7 cellular contexts compared by ENCODE assay signal in the genomic region with DNA sequence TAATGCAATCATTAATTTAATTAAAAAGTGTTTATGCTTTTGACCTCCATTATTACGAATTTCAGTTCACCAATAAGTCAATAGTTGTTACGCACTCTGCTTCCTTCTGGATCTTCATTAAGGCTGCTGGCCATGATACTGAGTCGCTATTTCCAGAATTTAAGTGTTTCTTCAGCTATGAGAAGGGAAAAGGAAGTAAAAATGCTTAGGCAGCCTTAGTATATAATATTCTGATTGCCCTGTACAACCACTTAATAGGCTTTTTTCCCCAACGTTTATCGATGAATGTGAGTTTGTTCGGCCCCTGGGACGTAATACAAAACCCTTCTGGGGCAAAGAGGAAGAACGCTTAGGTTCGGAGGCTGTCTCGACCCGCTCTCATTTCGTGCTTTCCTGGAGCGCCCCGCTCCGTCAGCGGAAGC. TPM values are rescaled to one million over a fixed set of nuclear protein-coding genes. Genes with fewer than 3 reads are reported as not detected.
DNase-seq lines count a peak whose midpoint lies in the region; FAIRE-seq and TF ChIP-seq lines count a peak whose summit lies in the region.
"Had no signal": no experiment of that assay in that cellular context is flagged by ENCODE, and none has a peak within 500 bp of the region (broad histone marks: within the 10 kb centered on the region; RNA-seq: fewer than 3 reads in every experiment).

No MANE protein-coding gene starts in this region.

- BruUV-seq in Caco-2 (replicated peaks; lab: Mats Ljungman, UMichigan) = TSS peak; percentile 51

- H3K9me3 ChIP-seq in Caco-2 = no peaks in the 10 kb centered on the region
- H3K9me3 ChIP-seq in Loucy (ENCODE audit: insufficient read depth, low read depth, low read length) = no peaks in the 10 kb centered on the region
- no peaks in the 10 kb centered on the region for H3K9me3 ChIP-seq in H1 (ENCODE audit: insufficient read depth in 2 of 2, low read depth in 1 of 2, low read length in 1 of 2)

- H2BK20ac ChIP-seq in H1 (ENCODE audit: low read length) = no peak overlapping the region

- H3K14ac ChIP-seq in H1 (ENCODE audit: insufficient read length) = no peak overlapping the region

- intact Hi-C loops in Caco-2 (cut with micrococcal nuclease; ENCODE audit: unreplicated experiment) = loop anchor here (1.0 to 5.0 kb wide), 3 partner anchors 111 to 484 kb away; partner anchors contain the start of gene LRFN2

- H4K8ac ChIP-seq in H1 (ENCODE audit: extremely low read depth, insufficient read depth, low read length) = peak overlapping the region; percentile 97

- peaks cover 30% of the 10 kb centered on the region for H4K20me1 ChIP-seq in Loucy (ENCODE audit: insufficient read depth, low read length, poor library complexity, severe bottlenecking)
- peaks cover 0 to 7% of the 10 kb centered on the region in 2 experiments for H4K20me1 ChIP-seq in H1 (replicated peaks in 1 of 2; ENCODE audit: control insufficient read depth in 1 of 2, insufficient read depth in 2 of 2, low read length in 2 of 2)

- no peak overlapping the region for H2AK5ac ChIP-seq in H1 (ENCODE audit: low read depth, low read length)

- H3K56ac ChIP-seq in H1 (replicated peaks; ENCODE audit: insufficient read length, low read depth, low read length) = peak overlapping the region; percentile 18

- no peak overlapping the region for H3K23ac ChIP-seq in H1 (ENCODE audit: insufficient read length)

- H2BK120ac ChIP-seq in H1 (replicated peaks; ENCODE audit: low read depth, low read length) = no peak overlapping the region

- no peak for FAIRE-seq in H1 (lab: Jason Lieb, UNC)

- POLR2A ChIA-PET in Caco-2 (lab: Charles Lee) (interaction anchor here (0.6 kb wide), 1 partner anchor 132 kb away, joined by 3 read pairs; no protein-coding TSS in a partner anchor), H1 (lab: Charles Lee; ENCODE audit: partially characterized antibody) (interaction anchor here (1.1 to 2.6 kb wide), 4 partner anchors 9 to 44 kb away, joined by 4 to 9 read pairs (median 5); no protein-coding TSS in a partner anchor)

- H3K9ac ChIP-seq in Loucy (ENCODE audit: low read depth, low read length, poor library complexity, severe bottlenecking) = peak overlapping the region; percentile 96
- H3K9ac ChIP-seq in H1 (replicated peaks in 1 of 4; ENCODE audit: extremely low read depth in 1 of 4, low read depth in 3 of 4, low read length in 3 of 4) = peak overlapping the region; percentile 85 to 94 (median 89); a peak in 6 of 7 replicates

- H3K27me3 ChIP-seq in Caco-2 (replicated peaks; ENCODE audit: control insufficient read depth, insufficient read depth, low read length) (no peaks in the 10 kb centered on the region), Loucy (ENCODE audit: insufficient read depth, low read length, poor library complexity, severe bottlenecking) (peaks cover 5% of the 10 kb centered on the region), H1 (replicated peaks in 1 of 4; ENCODE audit: control insufficient read depth in 3 of 4, extremely low read depth in 1 of 4, insufficient read depth in 3 of 4, low read length in 3 of 4) (no peaks in the 10 kb centered on the region)

- CTCF ChIA-PET in Caco-2 (lab: Charles Lee) (no interaction called here), H1 (lab: Charles Lee; ENCODE audit: partially characterized antibody) (interaction anchor here (0.7 to 1.0 kb wide), 4 partner anchors 32 to 338 kb away, joined by 3 read pairs; partner anchors contain the start of gene UNC5CL)

- H2BK12ac ChIP-seq in H1 (ENCODE audit: low read depth, low read length) = no peak overlapping the region

- peaks cover 39% of the 10 kb centered on the region for H3K36me3 Mint-ChIP-seq in Caco-2 (ENCODE audit: insufficient read depth, unreplicated experiment)

- no peak overlapping the region for H4K91ac ChIP-seq in H1 (replicated peaks; ENCODE audit: insufficient read length, low read length)

- H3K27ac ChIP-seq in H1 (ENCODE audit: low read depth, low read length) = peak overlapping the region; percentile 96
- peak overlapping the region; percentile 84 to 100 (median 98) for H3K27ac ChIP-seq in skin epidermis

- peaks cover 25% of the 10 kb centered on the region for H3K4me1 ChIP-seq in Caco-2
- peaks cover 65% of the 10 kb centered on the region for H3K4me1 ChIP-seq in Loucy (ENCODE audit: insufficient read depth, low read length, poor library complexity, severe bottlenecking)
- peaks cover 2 to 5% (median 4%) of the 10 kb centered on the region in 4 experiments; a peak in 3 of 7 replicates for H3K4me1 ChIP-seq in H1 (replicated peaks in 1 of 4; ENCODE audit: control insufficient read depth in 3 of 4, insufficient read depth in 4 of 4, low read length in 3 of 4)

- no peaks in the 10 kb centered on the region for H3K79me1 ChIP-seq in H1 (ENCODE audit: low read depth, low read length)

- TF ChIP-seq POLR2A in H1 (IDR thresholded peaks at IDR 0.05; ENCODE audit: control extremely low read depth in 1 of 2, low read depth in 2 of 2, low read length in 2 of 2) = no peak

- H2AFZ ChIP-seq in Loucy (ENCODE audit: low read length) (peak overlapping the region; percentile 54; the same call in 1 of the 2 replicates), H1 (ENCODE audit: low read length) (peak overlapping the region; percentile 65; the same call in 1 of the 2 replicates)

- no peaks in the 10 kb centered on the region for H3K27me3 Mint-ChIP-seq in Caco-2 (ENCODE audit: insufficient read depth, unreplicated experiment)

- H3F3A ChIP-seq in Loucy (ENCODE audit: low read depth) = peaks cover 13% of the 10 kb centered on the region

- H3K4me3 Mint-ChIP-seq in Caco-2 (ENCODE audit: unreplicated experiment) = peak overlapping the region; percentile 92

- H3K9me2 ChIP-seq in Loucy (replicated peaks; ENCODE audit: low read depth, low read length) = no peaks in the 10 kb centered on the region

- H3K4me1 Mint-ChIP-seq in Caco-2 (ENCODE audit: low read depth, unreplicated experiment) = peaks cover 39% of the 10 kb centered on the region

- no peak overlapping the region for H3K4ac ChIP-seq in H1 (replicated peaks; ENCODE audit: insufficient read length, low read depth, low read length)

- no peak for DNase-seq in Caco-2
- DNase-seq in H1 (ENCODE audit: low read depth in 1 of 2, low spot score in 2 of 2) = peak in 1 of 2 experiments; percentile 34
- no peak for DNase-seq in NCI-H2196 (lab: John Stamatoyannopoulos, UW; ENCODE audit: unreplicated experiment)
- no peak for DNase-seq in putamen (ENCODE audit: low spot score)

- no peak overlapping the region for H2BK15ac ChIP-seq in H1 (ENCODE audit: low read length)

- no peak for TF ChIP-seq RAD21 in H1 (IDR thresholded peaks at IDR 0.05 in 1 of 2, conservative IDR thresholded peaks at IDR 0.05 in 1 of 2; ENCODE audit: low read depth in 2 of 2, low read length in 2 of 2)

- H2BK5ac ChIP-seq in H1 (ENCODE audit: low read depth, low read length) = peak overlapping the region; percentile 95; the same call in 1 of the 2 replicates

- H3K27ac Mint-ChIP-seq in Caco-2 (ENCODE audit: unreplicated experiment) = peak overlapping the region; percentile 78

- no peaks in the 10 kb centered on the region for H3K9me3 Mint-ChIP-seq in Caco-2 (ENCODE audit: unreplicated experiment)

- H3K4me3 ChIP-seq in Caco-2 (ENCODE audit: low read depth, low read length) (peak overlapping the region; percentile 59), Loucy (ENCODE audit: low read length, poor library complexity, severe bottlenecking) (peak overlapping the region; percentile 94), H1 (ENCODE audit: extremely low read depth in 1 of 4, insufficient read depth in 2 of 4, low read depth in 3 of 4, low read length in 4 of 4) (peak overlapping the region; percentile 83 to 96 (median 92)), skin epidermis (peak overlapping the region; percentile 70 to 99 (median 93))

- peak in 1 of 2 experiments; percentile 27 for TF ChIP-seq CTCF in Caco-2 (IDR thresholded peaks at IDR 0.05; ENCODE audit: insufficient read depth in 1 of 2, low read depth in 1 of 2, low read length in 1 of 2, severe bottlenecking in 1 of 2, unreplicated experiment in 1 of 2)
- TF ChIP-seq CTCF in Loucy (conservative IDR thresholded peaks at IDR 0.05; ENCODE audit: low read length) = 0 out of 2 replicates have a peak, but pooled peaks have one; percentile 8
- peak in 2 of 3 experiments; percentile 4 to 23; a peak in 2 of 4 replicates for TF ChIP-seq CTCF in H1 (IDR thresholded peaks at IDR 0.05; ENCODE audit: control extremely low read depth in 1 of 3, insufficient read depth in 1 of 3, low read depth in 1 of 3, low read length in 3 of 3)

- peaks cover 55% of the 10 kb centered on the region for H3K79me2 ChIP-seq in Loucy (ENCODE audit: insufficient read depth, low read length)
- peaks cover 22 to 29% of the 10 kb centered on the region in 2 experiments for H3K79me2 ChIP-seq in H1 (ENCODE audit: control insufficient read depth in 1 of 2, insufficient read depth in 2 of 2, low read length in 2 of 2)

- WGBS in H1 (ENCODE audit: extremely low coverage in 1 of 2, insufficient coverage in 1 of 2, insufficient read length in 1 of 2, insufficient replicate concordance in 2 of 2, low coverage in 1 of 2, low lambda C conversion rate in 2 of 2, missing lambda C conversion rate in 1 of 2), 2 experiments = 2% methylated on average over 16 of the region's 16 CpGs; no CpG with 5 or more reads in 1 of the 2 experiments

- H3K4me2 ChIP-seq in Loucy (ENCODE audit: low read depth, low read length, poor library complexity, severe bottlenecking) (peak overlapping the region; percentile 87), H1 (ENCODE audit: insufficient read depth in 1 of 2, low read depth in 2 of 2, low read length in 2 of 2) (peak overlapping the region; percentile 87 to 89)

- H3K36me3 ChIP-seq in Caco-2 (ENCODE audit: control insufficient read depth, insufficient read depth, low read length) (no peaks in the 10 kb centered on the region), Loucy (ENCODE audit: insufficient read depth, low read length) (no peaks in the 10 kb centered on the region), H1 (ENCODE audit: control insufficient read depth in 2 of 4, insufficient read depth in 4 of 4, low read length in 3 of 4) (peaks cover 0 to 20% (median 9%) of the 10 kb centered on the region in 4 experiments; a peak in 6 of 8 replicates)

- H4K5ac ChIP-seq in H1 (ENCODE audit: insufficient read length, low read depth, low read length) = peak overlapping the region; percentile 89

- peaks cover 11% of the 10 kb centered on the region for H3K23me2 ChIP-seq in H1 (ENCODE audit: low read depth, low read length)

- H3K18ac ChIP-seq in H1 (ENCODE audit: extremely low read depth, low read length) = peak overlapping the region; percentile 0; the same call in 1 of the 2 replicates

- no peak for TF ChIP-seq EP300 in H1 (IDR thresholded peaks at IDR 0.05; ENCODE audit: borderline replicate concordance in 1 of 2, low read depth in 2 of 2, low read length in 2 of 2)

RNA-seq across cellular contexts. Expression of gene OARD1, which starts 0.6 kb away (rescaled TPM):
- total RNA-seq in Caco-2 (2022) = 35.5 and 38.0 TPM in 2 replicates
- total RNA-seq in H1 (2021; fragmentation: NEBNext Ultra II Directional; extraction: Animal tissue kit (Norgen Biotek cat#: 25700)) = 35.1 and 35.8 TPM in 2 replicates
- 10.0 and 16.8 TPM in 2 replicates for polyA plus RNA-seq in H1 (2011; rRNA removed)
- polyA plus RNA-seq in H1 (2011; cell fraction: cytosol; rRNA removed) = 23.6 TPM
- 17.7 TPM for polyA plus RNA-seq in H1 (2011; cell fraction: nucleus; rRNA removed)
- 39.9 to 57.0 TPM (median 45.3 TPM) in 4 replicates for polyA plus RNA-seq in H1 (2012, experiment 1 of 2)
- 14.5 TPM for polyA plus RNA-seq in H1 (2012, experiment 2 of 2)
- polyA plus RNA-seq in H1 (2013, experiment 1 of 2) = 39.3 TPM
- 38.0 TPM for polyA plus RNA-seq in H1 (2013, experiment 2 of 2)
- polyA minus RNA-seq in H1 (2011; rRNA and poly(A)+ RNA removed) = 12.1 and 14.3 TPM in 2 replicates
- polyA minus RNA-seq in H1 (2011; cell fraction: cytosol; rRNA and poly(A)+ RNA removed) = 6.8 TPM
- 31.0 TPM for polyA minus RNA-seq in H1 (2011; cell fraction: nucleus; rRNA and poly(A)+ RNA removed)

RNA-seq across cellular contexts. Expression of gene NFYA, which starts 1.3 kb away (rescaled TPM):
- 25.7 and 27.7 TPM in 2 replicates for total RNA-seq in Caco-2 (2022)
- 33.7 and 35.5 TPM in 2 replicates for total RNA-seq in H1 (2021; fragmentation: NEBNext Ultra II Directional; extraction: Animal tissue kit (Norgen Biotek cat#: 25700))
- polyA plus RNA-seq in H1 (2011; rRNA removed) = 19.7 and 19.8 TPM in 2 replicates
- 16.0 TPM for polyA plus RNA-seq in H1 (2011; cell fraction: cytosol; rRNA removed)
- 31.4 TPM for polyA plus RNA-seq in H1 (2011; cell fraction: nucleus; rRNA removed)
- 28.7 to 39.9 TPM (median 32.2 TPM) in 4 replicates for polyA plus RNA-seq in H1 (2012, experiment 1 of 2)
- polyA plus RNA-seq in H1 (2012, experiment 2 of 2) = 2.5 TPM
- 16.5 TPM for polyA plus RNA-seq in H1 (2013, experiment 1 of 2)
- polyA plus RNA-seq in H1 (2013, experiment 2 of 2) = 17.7 TPM
- 82.8 and 113 TPM in 2 replicates for polyA minus RNA-seq in H1 (2011; rRNA and poly(A)+ RNA removed)
- 29.5 TPM for polyA minus RNA-seq in H1 (2011; cell fraction: cytosol; rRNA and poly(A)+ RNA removed)
- 37.6 TPM for polyA minus RNA-seq in H1 (2011; cell fraction: nucleus; rRNA and poly(A)+ RNA removed)

RNA-seq across cellular contexts. Expression of gene APOBEC2, which starts 18.5 kb away (rescaled TPM):
- 2.5 and 4.8 TPM in 2 replicates for total RNA-seq in Caco-2 (2022)
- not detected in 2 replicates for total RNA-seq in H1 (2021; fragmentation: NEBNext Ultra II Directional; extraction: Animal tissue kit (Norgen Biotek cat#: 25700))
- polyA plus RNA-seq in H1 (2011; rRNA removed) = not detected in 2 replicates
- polyA plus RNA-seq in H1 (2011; cell fraction: cytosol; rRNA removed) = not detected
- not detected for polyA plus RNA-seq in H1 (2011; cell fraction: nucleus; rRNA removed)
- polyA plus RNA-seq in H1 (2012, experiment 1 of 2) = 0.21 to 0.53 TPM (median 0.42 TPM) in 3 of 4 replicates, not detected in the other
- polyA plus RNA-seq in H1 (2012, experiment 2 of 2) = not detected
- polyA plus RNA-seq in H1 (2013, experiment 1 of 2) = not detected
- not detected for polyA plus RNA-seq in H1 (2013, experiment 2 of 2)
- not detected in 2 replicates for polyA minus RNA-seq in H1 (2011; rRNA and poly(A)+ RNA removed)
- polyA minus RNA-seq in H1 (2011; cell fraction: cytosol; rRNA and poly(A)+ RNA removed) = not detected
- polyA minus RNA-seq in H1 (2011; cell fraction: nucleus; rRNA and poly(A)+ RNA removed) = not detected
- total RNA-seq: T-helper 2 cell treated with Interferon-gamma antibody and Interleukin-4, amounts not matched to agents 100 ng/mL and 5 ng/mL, for 36 hours had no signal

RNA-seq across cellular contexts. Expression of gene TSPO2, which starts 29.2 kb away (rescaled TPM):
- total RNA-seq in Caco-2 (2022) = 0.49 and 0.61 TPM in 2 replicates
- total RNA-seq in H1 (2021; fragmentation: NEBNext Ultra II Directional; extraction: Animal tissue kit (Norgen Biotek cat#: 25700)) = not detected in 2 replicates
- polyA plus RNA-seq in H1 (2011; rRNA removed) = not detected in 2 replicates
- not detected for polyA plus RNA-seq in H1 (2011; cell fraction: cytosol; rRNA removed)
- not detected for polyA plus RNA-seq in H1 (2011; cell fraction: nucleus; rRNA removed)
- polyA plus RNA-seq in H1 (2012, experiment 1 of 2) = 0.31 TPM in 1 of 4 replicates, not detected in the others
- not detected for polyA plus RNA-seq in H1 (2012, experiment 2 of 2)
- polyA plus RNA-seq in H1 (2013, experiment 1 of 2) = not detected
- not detected for polyA plus RNA-seq in H1 (2013, experiment 2 of 2)
- polyA minus RNA-seq in H1 (2011; rRNA and poly(A)+ RNA removed) = not detected in 2 replicates
- polyA minus RNA-seq in H1 (2011; cell fraction: cytosol; rRNA and poly(A)+ RNA removed) = not detected
- not detected for polyA minus RNA-seq in H1 (2011; cell fraction: nucleus; rRNA and poly(A)+ RNA removed)
- total RNA-seq: T-helper 2 cell treated with Interferon-gamma antibody and Interleukin-4, amounts not matched to agents 100 ng/mL and 5 ng/mL, for 36 hours had no signal

RNA-seq across cellular contexts. Expression of gene UNC5CL, which starts 32.5 kb away (rescaled TPM):
- 4.5 and 5.5 TPM in 2 replicates for total RNA-seq in Caco-2 (2022)
- 1.3 and 1.4 TPM in 2 replicates for total RNA-seq in H1 (2021; fragmentation: NEBNext Ultra II Directional; extraction: Animal tissue kit (Norgen Biotek cat#: 25700))
- 1.7 and 2.3 TPM in 2 replicates for polyA plus RNA-seq in H1 (2011; rRNA removed)
- 2.7 TPM for polyA plus RNA-seq in H1 (2011; cell fraction: cytosol; rRNA removed)
- 9.9 TPM for polyA plus RNA-seq in H1 (2011; cell fraction: nucleus; rRNA removed)
- 1.8 to 2.6 TPM (median 2.4 TPM) in 4 replicates for polyA plus RNA-seq in H1 (2012, experiment 1 of 2)
- polyA plus RNA-seq in H1 (2012, experiment 2 of 2) = 0.72 TPM
- 1.0 TPM for polyA plus RNA-seq in H1 (2013, experiment 1 of 2)
- 0.72 TPM for polyA plus RNA-seq in H1 (2013, experiment 2 of 2)
- polyA minus RNA-seq in H1 (2011; rRNA and poly(A)+ RNA removed) = 0.34 and 1.1 TPM in 2 replicates
- polyA minus RNA-seq in H1 (2011; cell fraction: cytosol; rRNA and poly(A)+ RNA removed) = 0.95 TPM
- polyA minus RNA-seq in H1 (2011; cell fraction: nucleus; rRNA and poly(A)+ RNA removed) = 3.7 TPM
